In the genomic region with DNA sequence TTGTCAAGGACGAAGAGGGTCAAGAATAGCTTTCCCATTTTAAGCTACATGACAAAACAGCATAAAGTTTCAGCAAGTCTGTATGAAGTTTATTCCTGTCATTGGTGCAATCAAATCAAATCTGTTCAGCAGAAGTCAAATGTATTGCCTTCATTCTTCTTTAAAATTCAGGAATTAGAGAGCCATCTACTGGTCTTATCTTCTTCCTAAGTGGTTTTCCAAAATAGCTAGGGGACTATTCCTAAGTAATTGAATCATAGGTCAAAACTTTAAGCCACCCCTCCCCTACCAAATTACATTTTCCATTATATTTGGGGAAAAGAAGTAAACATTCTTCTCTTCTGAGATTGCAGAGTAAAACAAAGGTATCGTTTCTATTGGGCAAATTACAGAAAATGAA, we compare ENCODE assay signal across 21 cellular contexts.
A peak's percentile ranks its signal among the peaks of the same experiment; 100 is the strongest.
DNase-seq lines count a peak whose midpoint lies in the region; ATAC-seq and TF ChIP-seq lines count a peak whose summit lies in the region.
"Had no signal": no experiment of that assay in that cellular context is flagged by ENCODE, and none has a peak within 500 bp of the region (broad histone marks: within the 10 kb centered on the region; RNA-seq: fewer than 3 reads in every experiment).

No MANE protein-coding gene starts in this region.

- DNase-seq in AG09319 (ENCODE audit: extremely low read depth, low read depth) (no peak), HCEC 1CT (peak; percentile 43), left kidney (ENCODE audit: low read depth, low spot score) (peak; percentile 33)
- no peak for DNase-seq in stimulated activated CD4-positive, alpha-beta T cell treated with anti-CD3 and anti-CD28 coated beads, Interleukin-2, amount 100 ng/mL, for 48 hours
- DNase-seq: activated CD8-positive, alpha-beta T cell treated with anti-CD3 and anti-CD28 coated beads for 36 hours; activated T-cell treated with anti-CD3 and anti-CD28 coated beads, Interleukin-2, amount 50 U/mL, for 48 hours; BE2C; GDM1; immature natural killer cell; Kasumi-1; lower lobe of right lung; naive thymus-derived CD4-positive, alpha-beta T cell; NCI-H1092 treated with DMSO at 0.1 percent for 48 hours; NCI-H226; substantia nigra had no signal

- no peak overlapping the region for H3K27ac ChIP-seq in VCaP
- H3K27ac ChIP-seq: lower lobe of right lung had no signal

- TF ChIP-seq CTCF in AG09319 (IDR thresholded peaks at IDR 0.05; ENCODE audit: low read depth, low read length): peak; percentile 18
- TF ChIP-seq CTCF in VCaP (conservative IDR thresholded peaks at IDR 0.05): peak; percentile 50

- ATAC-seq in GM21723 (IDR thresholded peaks at IDR 0.05; ENCODE audit: unreplicated experiment) (no peak), HG03196 (IDR thresholded peaks at IDR 0.05; ENCODE audit: unreplicated experiment) (no peak), HG03039 (IDR thresholded peaks at IDR 0.05; ENCODE audit: unreplicated experiment) (no peak)
- ATAC-seq: activated CD8-positive, alpha-beta T cell treated with anti-CD3 and anti-CD28 coated beads for 36 hours; GM12878; lower lobe of right lung; naive thymus-derived CD4-positive, alpha-beta T cell; WTC11 had no signal

Comparison
In these comparisons a context has a peak if more than half of its experiments do, and no peak if none do; other contexts are left out.
1. DNase-seq: peak in HCEC 1CT (single experiment) and left kidney (single experiment); none in AG09319 (single experiment) and stimulated activated CD4-positive, alpha-beta T cell treated with anti-CD3 and anti-CD28 coated beads, Interleukin-2, amount 100 ng/mL, for 48 hours (0 of 2).